ENCODE assay signal across 11 cellular contexts in the genomic region with DNA sequence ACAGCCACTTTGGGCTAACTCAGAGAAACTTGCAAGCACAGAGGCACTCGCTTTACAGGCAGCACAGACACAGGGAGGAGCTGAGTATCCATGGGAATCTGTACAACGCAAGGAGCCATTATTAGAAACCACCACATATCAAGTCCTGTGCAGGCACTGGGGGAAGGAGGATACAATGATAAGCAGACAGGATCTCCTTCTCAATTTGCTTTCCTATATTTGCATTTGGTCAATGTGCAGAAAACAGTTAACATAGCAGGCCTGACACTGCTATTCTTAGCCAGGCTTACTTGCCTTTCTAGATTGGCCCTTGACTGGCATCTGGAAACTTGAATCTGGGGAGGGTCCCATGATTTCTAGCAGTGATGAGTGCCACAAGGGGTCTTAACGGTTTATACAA.
A peak's percentile ranks its signal among the peaks of the same experiment; 100 is the strongest.
DNase-seq lines count a peak whose midpoint lies in the region; ATAC-seq, FAIRE-seq and TF ChIP-seq lines count a peak whose summit lies in the region.
"Had no signal": no experiment of that assay in that cellular context is flagged by ENCODE, and none has a peak within 500 bp of the region (broad histone marks: within the 10 kb centered on the region; RNA-seq: fewer than 3 reads in every experiment).

No MANE protein-coding gene starts in this region.

- H3K4me2 ChIP-seq in GM12878 (ENCODE audit: control insufficient read depth, insufficient read depth) (peak overlapping the region; percentile 81), trophoblast cell (ENCODE audit: low read length) (no peak overlapping the region)

- POLR2A ChIA-PET in GM12878 (lab: Charles Lee): interaction anchor here (0.7 to 3.6 kb wide), 12 partner anchors 8 to 137 kb away, joined by 3 to 21 read pairs (median 6); a partner anchor contains a TSS

- in situ Hi-C loops in GM12878 (cut with MboI): no loop called here

- no peaks in the 10 kb centered on the region for H4K20me1 ChIP-seq in GM12878 (ENCODE audit: control insufficient read depth, insufficient read depth)

- H2AFZ ChIP-seq in GM12878 (ENCODE audit: control insufficient read depth, low read depth, low read length): no peak overlapping the region
- no peak overlapping the region for H2AFZ ChIP-seq in trophoblast cell (ENCODE audit: insufficient read depth, low read length, poor library complexity)

- intact Hi-C loops in GM12878 (cut with micrococcal nuclease; ENCODE audit: unreplicated experiment): no loop called here

- 19% methylated on average over 3 of the region's 3 CpGs for WGBS in GM12878 (ENCODE audit: insufficient coverage, insufficient replicate concordance, low lambda C conversion rate, missing lambda C conversion rate)
- no CpG with 5 or more reads among the region's 3 CpGs for WGBS in trophoblast cell (ENCODE audit: extremely low coverage, insufficient coverage, insufficient read length)

- H3K18ac ChIP-seq in trophoblast cell (ENCODE audit: low read length): no peak overlapping the region

- no peak overlapping the region for H2BK5ac ChIP-seq in trophoblast cell (ENCODE audit: low read depth, low read length, poor library complexity)

- H3K9me3 Mint-ChIP-seq in mesothelial cell of epicardium: no peaks in the 10 kb centered on the region
- H3K9me3 Mint-ChIP-seq: activated T-helper 2 cell treated with anti-CD3 and anti-CD28 coated beads, Interferon-gamma antibody, Interleukin-2, Interleukin-4, amounts not matched to agents 10 μg/mL and 5 μg/mL and 100 μg/mL, durations not matched to agents 14 hours and 24 hours and 36 hours had no signal

- H2AK5ac ChIP-seq in trophoblast cell (ENCODE audit: low read length): no peak overlapping the region

- CTCF ChIA-PET in GM12878 (lab: Yijun Ruan, JAX): interaction anchor here (1.2 to 3.4 kb wide), 10 partner anchors 9 to 95 kb away, joined by 3 to 37 read pairs (median 6); no protein-coding TSS in a partner anchor

- no peak overlapping the region for H4K8ac ChIP-seq in trophoblast cell (ENCODE audit: low read depth, low read length)

- H3K27me3 ChIP-seq in GM12878 (replicated peaks in 1 of 2; ENCODE audit: control insufficient read depth in 2 of 2, insufficient read depth in 2 of 2, low read length in 1 of 2) (no peaks in the 10 kb centered on the region), trophoblast cell (ENCODE audit: insufficient read depth, low read length) (no peaks in the 10 kb centered on the region)

- DNase-seq in GM12878 (ENCODE audit: low read depth, low spot score) (no peak), NCI-H446 (lab: John Stamatoyannopoulos, UW) (no peak), mesothelial cell of epicardium (ENCODE audit: low spot score in 2 of 2, unreplicated experiment in 2 of 2) (no peak), trophoblast cell (no peak), left lobe of liver (ENCODE audit: low spot score) (no peak)
- DNase-seq: mesendoderm had no signal

- TF ChIP-seq RAD21 in GM12878 (IDR thresholded peaks at IDR 0.05; ENCODE audit: insufficient read depth, low read depth, low read length): no peak

- RAD21 ChIA-PET in GM12878 (lab: Charles Lee; ENCODE audit: unreplicated experiment): interaction anchor here (0.9 to 4.8 kb wide), 13 partner anchors 9 to 74 kb away, joined by 3 to 66 read pairs (median 7); no protein-coding TSS in a partner anchor

- H3K4me1 Mint-ChIP-seq in mesothelial cell of epicardium: no peaks in the 10 kb centered on the region

- FAIRE-seq in GM12878 (lab: Jason Lieb, UNC): no peak
- FAIRE-seq: colon had no signal

- no peak overlapping the region for H3K4me3 Mint-ChIP-seq in mesothelial cell of epicardium

- H4K12ac ChIP-seq in trophoblast cell (ENCODE audit: low read depth, low read length): no peak overlapping the region

- no peak; the same call in 1 of the 2 replicates for TF ChIP-seq POLR2A in GM12878 (IDR thresholded peaks at IDR 0.05; ENCODE audit: low read depth, low read length)

- peak overlapping the region; percentile 41 for H3K9ac ChIP-seq in GM12878 (ENCODE audit: control insufficient read depth, insufficient read depth, low read length)
- no peak overlapping the region for H3K9ac ChIP-seq in trophoblast cell (ENCODE audit: low read length)

- H3K23ac ChIP-seq in trophoblast cell (ENCODE audit: low read length): no peak overlapping the region

- H3K4me1 ChIP-seq in GM12878 (ENCODE audit: control insufficient read depth, insufficient read depth, low read length) (peaks cover 73% of the 10 kb centered on the region), trophoblast cell (ENCODE audit: control insufficient read depth in 1 of 2, insufficient read depth in 2 of 2, low read length in 2 of 2) (no peaks in the 10 kb centered on the region)

- SMC1A ChIA-PET in GM12878 (lab: Charles Lee; ENCODE audit: uncharacterized antibody, unreplicated experiment): interaction anchor here (1.0 to 4.6 kb wide), 15 partner anchors 21 to 71 kb away, joined by 3 to 36 read pairs (median 6); no protein-coding TSS in a partner anchor

- H3K36me3 Mint-ChIP-seq in mesothelial cell of epicardium: no peaks in the 10 kb centered on the region

- ATAC-seq in GM18873 (IDR thresholded peaks at IDR 0.05; ENCODE audit: low FRiP score, unreplicated experiment): peak; percentile 40
- ATAC-seq in GM21717 (IDR thresholded peaks at IDR 0.05; ENCODE audit: unreplicated experiment): peak; percentile 42
- ATAC-seq in HG03159 (IDR thresholded peaks at IDR 0.05; ENCODE audit: unreplicated experiment): peak; percentile 38
- ATAC-seq in GM12878: peak; percentile 48
- ATAC-seq in left lobe of liver: no peak

- no peak overlapping the region for H3K4ac ChIP-seq in trophoblast cell (ENCODE audit: low read depth, low read length)

- H3K36me3 ChIP-seq in GM12878 (ENCODE audit: control insufficient read depth in 2 of 2, insufficient read depth in 2 of 2, low read length in 1 of 2) (peaks cover 0 to 5% of the 10 kb centered on the region in 2 experiments; a peak in 3 of 4 replicates), trophoblast cell (ENCODE audit: control insufficient read depth in 1 of 2, insufficient read depth in 2 of 2, low read length in 2 of 2) (no peaks in the 10 kb centered on the region)

- H3K27me3 Mint-ChIP-seq in mesothelial cell of epicardium (ENCODE audit: low read depth): no peaks in the 10 kb centered on the region

- H3K79me2 ChIP-seq in GM12878 (ENCODE audit: control insufficient read depth, insufficient read depth, low read length) (peaks cover 82% of the 10 kb centered on the region), trophoblast cell (ENCODE audit: control insufficient read depth, insufficient read depth, low read length, poor library complexity) (no peaks in the 10 kb centered on the region)

- no peaks in the 10 kb centered on the region for H3K79me1 ChIP-seq in trophoblast cell (ENCODE audit: low read length)

- no peak overlapping the region for H3K27ac Mint-ChIP-seq in mesothelial cell of epicardium
- H3K27ac Mint-ChIP-seq: activated T-helper 2 cell treated with anti-CD3 and anti-CD28 coated beads, Interferon-gamma antibody, Interleukin-2, Interleukin-4, amounts not matched to agents 10 μg/mL and 5 μg/mL and 100 μg/mL, durations not matched to agents 14 hours and 24 hours and 36 hours had no signal

- H3K4me3 ChIP-seq in GM12878: peak overlapping the region; percentile 33; the same call in 1 of the 2 replicates
- no peak overlapping the region for H3K4me3 ChIP-seq in trophoblast cell (ENCODE audit: low read depth, low read length)

- H2BK120ac ChIP-seq in trophoblast cell (ENCODE audit: insufficient read depth, low read length, poor library complexity): no peak overlapping the region

- no peak overlapping the region for H4K91ac ChIP-seq in trophoblast cell (ENCODE audit: low read depth, low read length)

- no peak overlapping the region for H2BK12ac ChIP-seq in trophoblast cell (ENCODE audit: low read length)

- TF ChIP-seq EP300 in GM12878 (IDR thresholded peaks at IDR 0.05; ENCODE audit: borderline replicate concordance in 1 of 2, control insufficient read depth in 1 of 2, low read depth in 2 of 2, low read length in 2 of 2): peak in 1 of 2 experiments; percentile 19; a peak in 1 of 4 replicates

- H3K27ac ChIP-seq in GM12878 (ENCODE audit: control insufficient read depth, insufficient read depth) (peak overlapping the region; percentile 84), trophoblast cell (ENCODE audit: low read depth, low read length) (no peak overlapping the region)

- no peak for TF ChIP-seq CTCF in GM12878 (IDR thresholded peaks at IDR 0.05 in 2 of 3, conservative IDR thresholded peaks at IDR 0.05 in 1 of 3; ENCODE audit: control insufficient read depth in 2 of 3, extremely low read depth in 1 of 3, insufficient read depth in 1 of 3, low read depth in 3 of 3, low read length in 3 of 3)
- no peak for TF ChIP-seq CTCF in mesothelial cell of epicardium (IDR thresholded peaks at IDR 0.05; ENCODE audit: unreplicated experiment)

- no TSS peak for BruUV-seq in GM12878 (replicated peaks; lab: Mats Ljungman, UMichigan)

- peaks cover 3% of the 10 kb centered on the region; the same call in 2 of the 3 replicates for H3K9me3 ChIP-seq in GM12878 (replicated peaks; ENCODE audit: control insufficient read depth, insufficient read depth, low read length)
- H3K9me3 ChIP-seq in trophoblast cell (ENCODE audit: insufficient read depth, low read depth, low read length): no peaks in the 10 kb centered on the region

- no peak overlapping the region for H3K14ac ChIP-seq in trophoblast cell (ENCODE audit: low read length)

TF ChIP-seq in GM12878, 131 proteins besides CTCF, POLR2A, EP300 and RAD21 (continues in another document):
- TF ChIP-seq EZH2 (IDR thresholded peaks at IDR 0.05; ENCODE audit: borderline replicate concordance, control insufficient read depth, low read depth, low read length) (no peak), RUNX3 (IDR thresholded peaks at IDR 0.05; ENCODE audit: low read length) (no peak), MEF2A (IDR thresholded peaks at IDR 0.05; ENCODE audit: insufficient read depth, low read depth, low read length) (no peak), SMC3 (IDR thresholded peaks at IDR 0.05; ENCODE audit: borderline replicate concordance, low read length) (no peak), CHD2 (IDR thresholded peaks at IDR 0.05; ENCODE audit: borderline replicate concordance, low read depth, low read length) (0 out of 2 replicates have a peak, but pooled peaks have one; percentile 27)
- TF ChIP-seq, protein P1, sequence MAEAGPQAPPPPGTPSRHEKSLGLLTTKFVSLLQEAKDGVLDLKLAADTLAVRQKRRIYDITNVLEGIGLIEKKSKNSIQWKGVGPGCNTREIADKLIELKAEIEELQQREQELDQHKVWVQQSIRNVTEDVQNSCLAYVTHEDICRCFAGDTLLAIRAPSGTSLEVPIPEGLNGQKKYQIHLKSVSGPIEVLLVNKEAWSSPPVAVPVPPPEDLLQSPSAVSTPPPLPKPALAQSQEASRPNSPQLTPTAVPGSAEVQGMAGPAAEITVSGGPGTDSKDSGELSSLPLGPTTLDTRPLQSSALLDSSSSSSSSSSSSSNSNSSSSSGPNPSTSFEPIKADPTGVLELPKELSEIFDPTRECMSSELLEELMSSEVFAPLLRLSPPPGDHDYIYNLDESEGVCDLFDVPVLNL (IDR thresholded peaks at IDR 0.05; ENCODE audit: low read depth, low read length): no peak
